In genomic region chr5:159825551-159826051, GRCh38 we compare ENCODE assay signal across 12 cellular contexts.
DNase-seq lines count a peak whose midpoint lies in the region; ATAC-seq and TF ChIP-seq lines count a peak whose summit lies in the region.
"Had no signal": no experiment of that assay in that cellular context is flagged by ENCODE, and none has a peak within 500 bp of the region (broad histone marks: within the 10 kb centered on the region; RNA-seq: fewer than 3 reads in every experiment).

No MANE protein-coding gene starts in this region.

- DNase-seq in ELF-1 (ENCODE audit: low read depth, low spot score) (peak; percentile 47), HT1080 (ENCODE audit: low read depth) (peak; percentile 44), dermis blood vessel endothelial cell (peak; percentile 5), renal cortical epithelial cell (ENCODE audit: low read depth) (peak; percentile 84), prostate gland (ENCODE audit: low spot score) (no peak), ascending aorta (ENCODE audit: low spot score in 2 of 2) (no peak)
- no peak for DNase-seq in activated CD8-positive, alpha-beta memory T cell treated with anti-CD3 and anti-CD28 coated beads for 24 hours
- DNase-seq in effector memory CD8-positive, alpha-beta T cell = no peak
- DNase-seq: activated CD4-positive, alpha-beta T cell treated with anti-CD3 and anti-CD28 coated beads for 36 hours; CD4-positive, alpha-beta T cell; naive thymus-derived CD4-positive, alpha-beta T cell; NCI-H526 had no signal

- no peak overlapping the region for H3K4me3 Mint-ChIP-seq in effector memory CD8-positive, alpha-beta T cell
- H3K4me3 Mint-ChIP-seq: activated CD4-positive, alpha-beta T cell treated with anti-CD3 and anti-CD28 coated beads for 36 hours; CD4-positive, alpha-beta T cell; naive thymus-derived CD4-positive, alpha-beta T cell had no signal

- H3K27ac Mint-ChIP-seq in effector memory CD8-positive, alpha-beta T cell = no peak overlapping the region
- H3K27ac Mint-ChIP-seq: activated CD4-positive, alpha-beta T cell treated with anti-CD3 and anti-CD28 coated beads for 36 hours; CD4-positive, alpha-beta T cell; naive thymus-derived CD4-positive, alpha-beta T cell had no signal

- H3K27me3 ChIP-seq in prostate gland (replicated peaks; ENCODE audit: insufficient read depth) = no peaks in the 10 kb centered on the region
- no peaks in the 10 kb centered on the region for H3K27me3 ChIP-seq in ascending aorta

- TF ChIP-seq CTCF in prostate gland (IDR thresholded peaks at IDR 0.05) = no peak
- no peak for TF ChIP-seq CTCF in ascending aorta (IDR thresholded peaks at IDR 0.05)

- peaks cover 0 to 2% of the 10 kb centered on the region in 2 donors for H3K9me3 Mint-ChIP-seq in effector memory CD8-positive, alpha-beta T cell
- H3K9me3 Mint-ChIP-seq: CD4-positive, alpha-beta T cell had no signal

- no peaks in the 10 kb centered on the region for H3K36me3 ChIP-seq in prostate gland
- no peaks in the 10 kb centered on the region for H3K36me3 ChIP-seq in ascending aorta

- 26% methylated on average over 3 of the region's 3 CpGs for WGBS in prostate gland

- TF ChIP-seq POLR2A in prostate gland (IDR thresholded peaks at IDR 0.05) = no peak

- no peaks in the 10 kb centered on the region for H3K36me3 Mint-ChIP-seq in effector memory CD8-positive, alpha-beta T cell (ENCODE audit: insufficient read depth)
- H3K36me3 Mint-ChIP-seq: naive thymus-derived CD4-positive, alpha-beta T cell had no signal

- no peak for ATAC-seq in effector memory CD8-positive, alpha-beta T cell (replicated peaks)
- ATAC-seq: activated CD4-positive, alpha-beta T cell treated with anti-CD3 and anti-CD28 coated beads for 36 hours had no signal

- H3K4me3 ChIP-seq in prostate gland (no peak overlapping the region), ascending aorta (no peak overlapping the region)

- intact Hi-C loops in prostate gland (cut with DNase I) = no loop called here
- intact Hi-C loops in ascending aorta (cut with DNase I) = no loop called here

- H3K4me1 Mint-ChIP-seq in effector memory CD8-positive, alpha-beta T cell (ENCODE audit: low read depth in 2 of 2) = no peaks in the 10 kb centered on the region
- H3K4me1 Mint-ChIP-seq: activated CD4-positive, alpha-beta T cell treated with anti-CD3 and anti-CD28 coated beads for 36 hours had no signal

- H3K4me1 ChIP-seq in prostate gland (replicated peaks) = no peaks in the 10 kb centered on the region
- peaks cover 0 to 8% of the 10 kb centered on the region in 2 donors for H3K4me1 ChIP-seq in ascending aorta

- H3K27me3 Mint-ChIP-seq in effector memory CD8-positive, alpha-beta T cell = peaks cover 25 to 34% of the 10 kb centered on the region in 2 donors

- H3K9me3 ChIP-seq in prostate gland = no peaks in the 10 kb centered on the region
- no peaks in the 10 kb centered on the region for H3K9me3 ChIP-seq in ascending aorta

- H3K27ac ChIP-seq in prostate gland (no peak overlapping the region), ascending aorta (peak overlapping the region in 1 of 2 donors; percentile 24)

Comparison
In these comparisons a context has a peak if more than half of its experiments do, and no peak if none do; other contexts are left out.
1. DNase-seq: peak in ELF-1 (single experiment), HT1080 (single experiment), dermis blood vessel endothelial cell (single experiment) and renal cortical epithelial cell (single experiment); none in prostate gland (single experiment), ascending aorta (0 of 2), activated CD8-positive, alpha-beta memory T cell treated with anti-CD3 and anti-CD28 coated beads for 24 hours (single experiment) and effector memory CD8-positive, alpha-beta T cell (0 of 3).